8 cellular contexts compared by ENCODE assay signal in genomic region chr1:150322310-150322709, GRCh38. TPM values are rescaled to one million over a fixed set of nuclear protein-coding genes. Genes with fewer than 3 reads are reported as not detected.
A peak's percentile ranks its signal among the peaks of the same experiment; 100 is the strongest.
DNase-seq lines count a peak whose midpoint lies in the region; ATAC-seq and TF ChIP-seq lines count a peak whose summit lies in the region.

No MANE protein-coding gene starts in this region.

- TF ChIP-seq POLR2A in transverse colon (IDR thresholded peaks at IDR 0.05): no peak

- H3K36me3 Mint-ChIP-seq in activated T-helper 1 cell treated with anti-CD3 and anti-CD28 coated beads, Interleukin-12 subunit alpha, Interleukin-12 subunit beta, Interleukin-2, Interleukin-4 antibody, amounts not matched to agents 30 ng/mL and 10 ng/mL and 1 ng/mL, durations not matched to agents 14 hours and 24 hours and 36 hours (ENCODE audit: low read depth): peaks cover 21% of the 10 kb centered on the region
- peaks cover 13 to 25% (median 17%) of the 10 kb centered on the region in 3 donors for H3K36me3 Mint-ChIP-seq in immature natural killer cell

- no peaks in the 10 kb centered on the region for H3K9me3 ChIP-seq in left ventricle myocardium inferior (replicated peaks)
- H3K9me3 ChIP-seq in transverse colon: no peaks in the 10 kb centered on the region

- H3K27me3 ChIP-seq in left ventricle myocardium inferior (ENCODE audit: low read depth) (no peaks in the 10 kb centered on the region), transverse colon (no peaks in the 10 kb centered on the region)

- TF ChIP-seq CTCF in left ventricle myocardium inferior (IDR thresholded peaks at IDR 0.05; ENCODE audit: borderline replicate concordance): no peak
- TF ChIP-seq CTCF in transverse colon (IDR thresholded peaks at IDR 0.05): no peak

- no peak for TF ChIP-seq EP300 in transverse colon (IDR thresholded peaks at IDR 0.05; ENCODE audit: low read depth)

- peak overlapping the region; percentile 78 for H3K4me3 ChIP-seq in left ventricle myocardium inferior
- H3K4me3 ChIP-seq in transverse colon: peak overlapping the region; percentile 67 to 78 (median 72)

- H3K4me1 ChIP-seq in left ventricle myocardium inferior: peaks cover 28% of the 10 kb centered on the region
- H3K4me1 ChIP-seq in transverse colon: peaks cover 0 to 14% (median 11%) of the 10 kb centered on the region in 4 donors

- H3K27ac Mint-ChIP-seq in activated T-helper 1 cell treated with anti-CD3 and anti-CD28 coated beads, Interleukin-12 subunit alpha, Interleukin-12 subunit beta, Interleukin-2, Interleukin-4 antibody, amounts not matched to agents 30 ng/mL and 10 ng/mL and 1 ng/mL, durations not matched to agents 14 hours and 24 hours and 36 hours: peak overlapping the region; percentile 98
- H3K27ac Mint-ChIP-seq in immature natural killer cell: peak overlapping the region; percentile 92 to 99 (median 98)

- ATAC-seq in HG02642 (IDR thresholded peaks at IDR 0.05; ENCODE audit: poor library complexity, unreplicated experiment) (no peak), GM21576 (IDR thresholded peaks at IDR 0.05; ENCODE audit: unreplicated experiment) (no peak)

- H3K27ac ChIP-seq in left ventricle myocardium inferior (replicated peaks): no peak overlapping the region
- peak overlapping the region in 3 of 4 donors; percentile 89 to 94 (median 91) for H3K27ac ChIP-seq in transverse colon

- H3K27me3 Mint-ChIP-seq in activated T-helper 1 cell treated with anti-CD3 and anti-CD28 coated beads, Interleukin-12 subunit alpha, Interleukin-12 subunit beta, Interleukin-2, Interleukin-4 antibody, amounts not matched to agents 30 ng/mL and 10 ng/mL and 1 ng/mL, durations not matched to agents 14 hours and 24 hours and 36 hours (ENCODE audit: insufficient read depth): peaks cover 1% of the 10 kb centered on the region
- peaks cover 5 to 13% (median 8%) of the 10 kb centered on the region in 3 donors for H3K27me3 Mint-ChIP-seq in immature natural killer cell (ENCODE audit: low read depth in 3 of 3)

- H3K36me3 ChIP-seq in left ventricle myocardium inferior (peaks cover 33% of the 10 kb centered on the region), transverse colon (peaks cover 0 to 26% (median 12%) of the 10 kb centered on the region in 4 donors)

- in situ Hi-C loops in transverse colon (cut with MboI; ENCODE audit: low pct_ligation_motif_present in 1 of 4, low pct_unique_long_range_greater_than_20kb in 1 of 4, low sequenced_read_pairs in 3 of 4): no loop called here

- H3K4me1 Mint-ChIP-seq in activated T-helper 1 cell treated with anti-CD3 and anti-CD28 coated beads, Interleukin-12 subunit alpha, Interleukin-12 subunit beta, Interleukin-2, Interleukin-4 antibody, amounts not matched to agents 30 ng/mL and 10 ng/mL and 1 ng/mL, durations not matched to agents 14 hours and 24 hours and 36 hours (ENCODE audit: low read depth): peaks cover 28% of the 10 kb centered on the region
- peaks cover 29 to 48% of the 10 kb centered on the region in 2 donors for H3K4me1 Mint-ChIP-seq in immature natural killer cell

- intact Hi-C loops in left ventricle myocardium inferior (cut with micrococcal nuclease) (no loop called here), cardiac septum (cut with DNase I) (loop anchor here (5.0 kb wide), 1 partner anchor 45 kb away; no protein-coding TSS in a partner anchor), transverse colon (cut with DNase I; ENCODE audit: low total_unique reads) (no loop called here)
- intact Hi-C loops in activated T-helper 1 cell treated with anti-CD3 and anti-CD28 coated beads, Interleukin-12 subunit alpha, Interleukin-12 subunit beta, Interleukin-2, Interleukin-4 antibody, amounts not matched to agents 30 ng/mL and 10 ng/mL and 1 ng/mL, durations not matched to agents 14 hours and 24 hours and 36 hours (cut with micrococcal nuclease): loop anchor here (1.0 to 5.0 kb wide), 3 partner anchors 40 to 165 kb away; partner anchors contain the start of genes CIART and TARS2

- DNase-seq in left ventricle myocardium inferior (no peak), cardiac septum (ENCODE audit: low spot score) (no peak), immature natural killer cell (peak in 1 of 3 donors; percentile 7), transverse colon (no peak), DMS153 treated with DMSO at 0.1 percent for 48 hours (lab: John Stamatoyannopoulos, UW; ENCODE audit: unreplicated experiment) (no peak)
- DNase-seq in activated T-helper 1 cell treated with anti-CD3 and anti-CD28 coated beads, Interleukin-12 subunit alpha, Interleukin-12 subunit beta, Interleukin-2, Interleukin-4 antibody, amounts not matched to agents 30 ng/mL and 10 ng/mL and 1 ng/mL, durations not matched to agents 14 hours and 24 hours and 36 hours (ENCODE audit: low spot score): peak; percentile 6

- peak overlapping the region; percentile 99 for H3K4me3 Mint-ChIP-seq in activated T-helper 1 cell treated with anti-CD3 and anti-CD28 coated beads, Interleukin-12 subunit alpha, Interleukin-12 subunit beta, Interleukin-2, Interleukin-4 antibody, amounts not matched to agents 30 ng/mL and 10 ng/mL and 1 ng/mL, durations not matched to agents 14 hours and 24 hours and 36 hours
- peak overlapping the region; percentile 95 to 99 (median 98) for H3K4me3 Mint-ChIP-seq in immature natural killer cell

- H3K9me3 Mint-ChIP-seq in activated T-helper 1 cell treated with anti-CD3 and anti-CD28 coated beads, Interleukin-12 subunit alpha, Interleukin-12 subunit beta, Interleukin-2, Interleukin-4 antibody, amounts not matched to agents 30 ng/mL and 10 ng/mL and 1 ng/mL, durations not matched to agents 14 hours and 24 hours and 36 hours: no peaks in the 10 kb centered on the region
- H3K9me3 Mint-ChIP-seq in immature natural killer cell: no peaks in the 10 kb centered on the region

- WGBS in transverse colon (ENCODE audit: low coverage in 1 of 2), 2 donors: 63 to 67% methylated on average over 1 to 3 of the region's 3 CpGs

RNA-seq across cellular contexts. Expression of gene PRPF3, which starts 1.0 kb away (rescaled TPM):
- total RNA-seq in left ventricle myocardium inferior: 19.3 TPM
- total RNA-seq in cardiac septum: 24.5 TPM
- total RNA-seq in activated T-helper 1 cell treated with anti-CD3 and anti-CD28 coated beads, Interleukin-12 subunit alpha, Interleukin-12 subunit beta, Interleukin-2, Interleukin-4 antibody, amounts not matched to agents 30 ng/mL and 10 ng/mL and 1 ng/mL, durations not matched to agents 14 hours and 24 hours and 36 hours: 92.7 and 98.5 TPM in 2 replicates
- polyA plus RNA-seq in immature natural killer cell: 10 to 100 TPM in 1 of 3 donors, 1 to 10 TPM in 2; 5.1 to 24.5 (median 9.3) TPM
- 100 to 1,000 TPM in 1 of 4 donors, 10 to 100 TPM in 3; 55.3 to 126 (median 65.2) TPM for total RNA-seq in transverse colon

RNA-seq across cellular contexts. Expression of gene MRPS21, which starts 28.6 kb away (rescaled TPM):
- total RNA-seq in left ventricle myocardium inferior (72.5 TPM), cardiac septum (67.8 TPM), transverse colon (10 to 100 TPM in 3 of 4 donors, 1 to 10 TPM in 1; 8.6 to 31.6 (median 25.7) TPM)
- total RNA-seq in activated T-helper 1 cell treated with anti-CD3 and anti-CD28 coated beads, Interleukin-12 subunit alpha, Interleukin-12 subunit beta, Interleukin-2, Interleukin-4 antibody, amounts not matched to agents 30 ng/mL and 10 ng/mL and 1 ng/mL, durations not matched to agents 14 hours and 24 hours and 36 hours: 81.4 and 85.2 TPM in 2 replicates
- 10 to 100 TPM; 51.7 to 58.6 (median 53.4) TPM for polyA plus RNA-seq in immature natural killer cell

RNA-seq across cellular contexts. Expression of gene CIART, which starts 40.0 kb away (rescaled TPM):
- total RNA-seq in left ventricle myocardium inferior: 8.7 TPM
- total RNA-seq in cardiac septum: 10.0 TPM
- total RNA-seq in activated T-helper 1 cell treated with anti-CD3 and anti-CD28 coated beads, Interleukin-12 subunit alpha, Interleukin-12 subunit beta, Interleukin-2, Interleukin-4 antibody, amounts not matched to agents 30 ng/mL and 10 ng/mL and 1 ng/mL, durations not matched to agents 14 hours and 24 hours and 36 hours: 3.4 TPM in 2 replicates
- polyA plus RNA-seq in immature natural killer cell: not detected
- total RNA-seq in transverse colon: 1 to 10 TPM in 3 of 4 donors, under 1 TPM in 1; 0.60 to 4.5 (median 1.5) TPM

RNA-seq across cellular contexts. Expression of gene RPRD2, which starts 41.6 kb away (rescaled TPM):
- total RNA-seq in left ventricle myocardium inferior (22.9 TPM), cardiac septum (23.5 TPM), transverse colon (10 to 100 TPM; 18.7 to 36.4 (median 26.1) TPM)
- 24.4 and 24.7 TPM in 2 replicates for total RNA-seq in activated T-helper 1 cell treated with anti-CD3 and anti-CD28 coated beads, Interleukin-12 subunit alpha, Interleukin-12 subunit beta, Interleukin-2, Interleukin-4 antibody, amounts not matched to agents 30 ng/mL and 10 ng/mL and 1 ng/mL, durations not matched to agents 14 hours and 24 hours and 36 hours
- 10 to 100 TPM in 2 of 3 donors, 1 to 10 TPM in 1; 9.1 to 31.0 (median 13.2) TPM for polyA plus RNA-seq in immature natural killer cell

RNA-seq across cellular contexts. Expression of gene C1orf54, which starts 49.7 kb away (rescaled TPM):
- total RNA-seq in left ventricle myocardium inferior (9.0 TPM), cardiac septum (11.9 TPM), transverse colon (10 to 100 TPM in 1 of 4 donors, 1 to 10 TPM in 2, not detected in 1; 4.4 to 11.1 (median 4.8) TPM)
- total RNA-seq in activated T-helper 1 cell treated with anti-CD3 and anti-CD28 coated beads, Interleukin-12 subunit alpha, Interleukin-12 subunit beta, Interleukin-2, Interleukin-4 antibody, amounts not matched to agents 30 ng/mL and 10 ng/mL and 1 ng/mL, durations not matched to agents 14 hours and 24 hours and 36 hours: 1.6 TPM in 2 replicates
- 1 to 10 TPM; 1.9 to 6.9 (median 2.0) TPM for polyA plus RNA-seq in immature natural killer cell

Comparison
In these comparisons a context has a peak if more than half of its experiments do, and no peak if none do; other contexts are left out.
1. intact Hi-C loops: an anchor here in cardiac septum (5.0 kb wide) and activated T-helper 1 cell treated with anti-CD3 and anti-CD28 coated beads, Interleukin-12 subunit alpha, Interleukin-12 subunit beta, Interleukin-2, Interleukin-4 antibody, amounts not matched to agents 30 ng/mL and 10 ng/mL and 1 ng/mL, durations not matched to agents 14 hours and 24 hours and 36 hours (1.0 to 5.0 kb wide); none called in left ventricle myocardium inferior and transverse colon.